ENCODE assay signal across 23 cellular contexts in genomic region chr1:48760889-48761288, GRCh38. TPM values are rescaled to one million over a fixed set of nuclear protein-coding genes. Genes with fewer than 3 reads are reported as not detected.
DNase-seq lines count a peak whose midpoint lies in the region; ATAC-seq and TF ChIP-seq lines count a peak whose summit lies in the region.
"Had no signal": no experiment of that assay in that cellular context is flagged by ENCODE, and none has a peak within 500 bp of the region (broad histone marks: within the 10 kb centered on the region; RNA-seq: fewer than 3 reads in every experiment).

No MANE protein-coding gene starts in this region.

- peak overlapping the region; percentile 41 for H3K27ac Mint-ChIP-seq in activated B cell treated with CpG ODN at 0.5 μM for 24 hours
- peak overlapping the region; percentile 70 for H3K27ac Mint-ChIP-seq in stimulated activated memory B cell treated with anti-CD40 and anti-IgM and Interleukin-4, amounts not matched to agents 10 μg/mL and 1 μg/mL and 100 μg/mL, for 72 hours
- H3K27ac Mint-ChIP-seq: CD8-positive, alpha-beta memory T cell had no signal

- H3K4me3 ChIP-seq in tibial nerve = no peak overlapping the region
- H3K4me3 ChIP-seq in PC-9 = no peak overlapping the region
- H3K4me3 ChIP-seq: A549 had no signal

- H3K4me3 Mint-ChIP-seq in activated B cell treated with CpG ODN at 0.5 μM for 24 hours = no peak overlapping the region
- H3K4me3 Mint-ChIP-seq in stimulated activated memory B cell treated with anti-CD40 and anti-IgM and Interleukin-4, amounts not matched to agents 10 μg/mL and 1 μg/mL and 100 μg/mL, for 72 hours = peak overlapping the region; percentile 6
- H3K4me3 Mint-ChIP-seq: CD8-positive, alpha-beta memory T cell had no signal

- H3K9me2 ChIP-seq in PC-9 (ENCODE audit: insufficient read depth) = 0 out of 2 replicates have a peak, but pooled peaks cover 4% of the 10 kb centered on the region

- BruUV-seq in PC-9 (replicated peaks; lab: Mats Ljungman, UMichigan) = no TSS peak

- CTCF ChIA-PET in activated B cell treated with CpG ODN at 0.5 μM for 24 hours (lab: Charles Lee) (interaction anchor here (0.6 to 1.2 kb wide), 3 partner anchors 10 to 57 kb away, joined by 3 to 4 read pairs (median 3); no protein-coding TSS in a partner anchor), PC-9 (lab: Charles Lee) (no interaction called here)

- H3K4me2 ChIP-seq in PC-9 = no peak overlapping the region
- H3K4me2 ChIP-seq: A549 had no signal

- POLR2A ChIA-PET in activated B cell treated with CpG ODN at 0.5 μM for 24 hours (lab: Charles Lee) (interaction anchor here (0.6 to 0.7 kb wide), 2 partner anchors 16 to 53 kb away, joined by 3 read pairs; partner anchors contain the start of gene BEND5), PC-9 (lab: Charles Lee; ENCODE audit: unreplicated experiment) (no interaction called here)

- intact Hi-C loops in activated B cell treated with CpG ODN at 0.5 μM for 24 hours (cut with micrococcal nuclease) = no loop called here
- intact Hi-C loops in PC-9 (cut with micrococcal nuclease; ENCODE audit: unreplicated experiment) = no loop called here

- 83 to 88% methylated on average over 8 of the region's 8 CpGs for WGBS in tibial nerve, 2 donors

- DNase-seq in Ammon's horn (ENCODE audit: low spot score) (peak; percentile 15), activated B cell treated with CpG ODN at 0.5 μM for 24 hours (no peak), fibroblast of gingiva (ENCODE audit: low read depth) (peak; percentile 10), tibial nerve (ENCODE audit: low spot score in 2 of 2) (no peak), pons (ENCODE audit: low spot score) (no peak), PC-9 (no peak)
- DNase-seq: Calu3; CD8-positive, alpha-beta memory T cell; GDM1; Karpas-422; MV-4-11; NCI-H1105 treated with DMSO at 0.1 percent for 48 hours; NCI-H2029 treated with DMSO at 0.1 percent for 48 hours; NCI-H2171; NCI-H345; NCI-H524; NCI-H774; NK-92 treated with Interleukin-12 subunit alpha and Interleukin-12 subunit beta, amount 100 ng/mL, for 24 hours; Right ventricle myocardium superior had no signal

- ATAC-seq in activated B cell treated with CpG ODN at 0.5 μM for 24 hours (ENCODE audit: low read depth) = peak; percentile 47
- ATAC-seq in stimulated activated memory B cell treated with anti-CD40 and anti-IgM and Interleukin-4, amounts not matched to agents 10 μg/mL and 1 μg/mL and 100 μg/mL, for 72 hours = peak; percentile 68
- ATAC-seq: A549 had no signal

- TF ChIP-seq POLR2A in tibial nerve (IDR thresholded peaks at IDR 0.05) = no peak

- H3K27ac ChIP-seq in tibial nerve (no peak overlapping the region), PC-9 (no peak overlapping the region)
- H3K27ac ChIP-seq: A549, C4-2B had no signal

- H3K36me3 ChIP-seq in tibial nerve = peaks cover 0 to 41% (median 0%) of the 10 kb centered on the region in 3 donors
- H3K36me3 ChIP-seq in PC-9 (ENCODE audit: low read depth) = no peaks in the 10 kb centered on the region

- H3K4me1 ChIP-seq in tibial nerve (no peaks in the 10 kb centered on the region), PC-9 (replicated peaks; ENCODE audit: insufficient read depth) (no peaks in the 10 kb centered on the region)
- H3K4me1 ChIP-seq: A549 had no signal

- H3K79me2 ChIP-seq in PC-9 (ENCODE audit: low read depth) = no peaks in the 10 kb centered on the region

- no peaks in the 10 kb centered on the region for H4K20me1 ChIP-seq in PC-9 (ENCODE audit: insufficient read depth)

- H3K9me3 Mint-ChIP-seq in activated B cell treated with CpG ODN at 0.5 μM for 24 hours = no peaks in the 10 kb centered on the region
- no peaks in the 10 kb centered on the region for H3K9me3 Mint-ChIP-seq in stimulated activated memory B cell treated with anti-CD40 and anti-IgM and Interleukin-4, amounts not matched to agents 10 μg/mL and 1 μg/mL and 100 μg/mL, for 72 hours

- H3K27me3 ChIP-seq in tibial nerve = no peaks in the 10 kb centered on the region
- H3K27me3 ChIP-seq in PC-9 (ENCODE audit: insufficient read depth, low read depth) = 0 out of 2 replicates have a peak, but pooled peaks cover 12% of the 10 kb centered on the region

- TF ChIP-seq CTCF in activated B cell treated with CpG ODN at 0.5 μM for 24 hours (IDR thresholded peaks at IDR 0.05) (no peak), tibial nerve (IDR thresholded peaks at IDR 0.05) (no peak), PC-9 (conservative IDR thresholded peaks at IDR 0.05) (no peak)

- H3K36me3 Mint-ChIP-seq in activated B cell treated with CpG ODN at 0.5 μM for 24 hours (ENCODE audit: low read depth) = peaks cover 85% of the 10 kb centered on the region
- peaks cover 72% of the 10 kb centered on the region for H3K36me3 Mint-ChIP-seq in stimulated activated memory B cell treated with anti-CD40 and anti-IgM and Interleukin-4, amounts not matched to agents 10 μg/mL and 1 μg/mL and 100 μg/mL, for 72 hours

- peaks cover 79% of the 10 kb centered on the region for H3K4me1 Mint-ChIP-seq in activated B cell treated with CpG ODN at 0.5 μM for 24 hours
- H3K4me1 Mint-ChIP-seq in stimulated activated memory B cell treated with anti-CD40 and anti-IgM and Interleukin-4, amounts not matched to agents 10 μg/mL and 1 μg/mL and 100 μg/mL, for 72 hours = peaks cover 85% of the 10 kb centered on the region
- H3K4me1 Mint-ChIP-seq: CD8-positive, alpha-beta memory T cell had no signal

- H3K27me3 Mint-ChIP-seq in activated B cell treated with CpG ODN at 0.5 μM for 24 hours = no peaks in the 10 kb centered on the region
- H3K27me3 Mint-ChIP-seq in stimulated activated memory B cell treated with anti-CD40 and anti-IgM and Interleukin-4, amounts not matched to agents 10 μg/mL and 1 μg/mL and 100 μg/mL, for 72 hours = no peaks in the 10 kb centered on the region
- H3K27me3 Mint-ChIP-seq: CD8-positive, alpha-beta memory T cell had no signal

- TF ChIP-seq EP300 in tibial nerve (IDR thresholded peaks at IDR 0.05) = no peak

- H3K9me3 ChIP-seq in tibial nerve = no peaks in the 10 kb centered on the region
- no peaks in the 10 kb centered on the region for H3K9me3 ChIP-seq in PC-9 (ENCODE audit: insufficient read depth, low read depth)
- H3K9me3 ChIP-seq: A549 had no signal

- H3F3A ChIP-seq in PC-9 (ENCODE audit: insufficient read depth, low read depth) = no peaks in the 10 kb centered on the region

- H2AFZ ChIP-seq in PC-9 = no peak overlapping the region

RNA-seq across cellular contexts. Expression of gene BEND5, which starts 15.8 kb away (rescaled TPM):
- total RNA-seq in activated B cell treated with CpG ODN at 0.5 μM for 24 hours (14.5 and 17.9 TPM in 2 replicates), tibial nerve (1 to 10 TPM; 1.5 to 4.7 (median 2.8) TPM), PC-9 (2021) (not detected in 2 replicates)
- total RNA-seq: SK-MEL-5 had no signal

Comparison
In these comparisons a context has a peak if more than half of its experiments do, and no peak if none do; other contexts are left out.
1. DNase-seq: peak in Ammon's horn (single experiment) and fibroblast of gingiva (single experiment); none in activated B cell treated with CpG ODN at 0.5 μM for 24 hours (single experiment), tibial nerve (0 of 2), pons (single experiment) and PC-9 (0 of 2).